23 cellular contexts compared by ENCODE assay signal in the genomic region with DNA sequence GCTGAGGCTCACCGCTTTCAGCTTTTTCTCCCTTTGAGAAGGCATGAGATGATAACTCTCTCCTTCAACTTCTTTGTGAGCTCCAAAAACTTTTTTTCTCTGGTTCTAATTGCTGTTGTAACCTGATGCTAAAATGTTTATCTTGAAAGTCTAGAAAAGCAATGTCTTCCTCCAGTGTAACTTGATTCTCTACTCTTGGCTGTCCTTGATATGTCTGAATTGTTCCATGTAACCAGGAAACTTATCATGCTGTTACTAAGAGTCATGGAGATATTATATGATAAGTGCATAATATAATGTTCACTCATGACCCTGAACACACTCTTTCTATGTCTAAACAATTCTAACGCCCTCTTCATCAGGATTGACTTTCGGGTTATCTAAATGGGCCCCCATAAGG.
A peak's percentile ranks its signal among the peaks of the same experiment; 100 is the strongest.
DNase-seq lines count a peak whose midpoint lies in the region; ATAC-seq and TF ChIP-seq lines count a peak whose summit lies in the region.
"Had no signal": no experiment of that assay in that cellular context is flagged by ENCODE, and none has a peak within 500 bp of the region (broad histone marks: within the 10 kb centered on the region; RNA-seq: fewer than 3 reads in every experiment).

No MANE protein-coding gene starts in this region.

- peak overlapping the region; percentile 10 for H3K27ac Mint-ChIP-seq in mesothelial cell of epicardium
- H3K27ac Mint-ChIP-seq: activated naive CD4-positive, alpha-beta T cell treated with anti-CD3 and anti-CD28 coated beads, Interleukin-2, amount 50 U/mL, for 72 hours; CD4-positive, CD25-positive, alpha-beta regulatory T cell; naive thymus-derived CD8-positive, alpha-beta T cell; progenitor cell of endocrine pancreas; stimulated activated naive B cell treated with anti-CD40 and anti-IgM and Interleukin-4, amounts not matched to agents 10 μg/mL and 1 μg/mL and 100 μg/mL, for 72 hours had no signal

- intact Hi-C loops in Right ventricle myocardium inferior (cut with DNase I) = no loop called here

- H3K4me3 ChIP-seq in choroid plexus epithelial cell (ENCODE audit: low read depth, low read length) (no peak overlapping the region), BE2C (ENCODE audit: low read depth, low read length) (no peak overlapping the region)
- H3K4me3 ChIP-seq: GM12878 had no signal

- no peaks in the 10 kb centered on the region for H3K4me1 ChIP-seq in BE2C

- TF ChIP-seq CTCF in choroid plexus epithelial cell (conservative IDR thresholded peaks at IDR 0.05; ENCODE audit: low read depth, low read length) = no peak
- no peak for TF ChIP-seq CTCF in mesothelial cell of epicardium (IDR thresholded peaks at IDR 0.05; ENCODE audit: unreplicated experiment)
- TF ChIP-seq CTCF in BE2C (IDR thresholded peaks at IDR 0.05; ENCODE audit: low read depth, low read length) = no peak

- no peaks in the 10 kb centered on the region for H3K36me3 Mint-ChIP-seq in mesothelial cell of epicardium
- H3K36me3 Mint-ChIP-seq: naive thymus-derived CD8-positive, alpha-beta T cell had no signal

- DNase-seq in EH (ENCODE audit: low read depth) (peak; percentile 57), OCI-M1 (lab: John Stamatoyannopoulos, UW) (peak; percentile 40), choroid plexus epithelial cell (ENCODE audit: low read depth) (peak; percentile 83), mesothelial cell of epicardium (ENCODE audit: low spot score in 2 of 2, unreplicated experiment in 2 of 2) (no peak), Kasumi-1 (lab: John Stamatoyannopoulos, UW) (no peak), Right ventricle myocardium inferior (ENCODE audit: missing footprints) (no peak), SW 1271 (lab: John Stamatoyannopoulos, UW) (no peak), BE2C (no peak)
- DNase-seq: activated CD4-positive, alpha-beta T cell treated with anti-CD3 and anti-CD28 coated beads for 4 hours; CD4-positive, CD25-positive, alpha-beta regulatory T cell; DMS153; KBM-7; mesendoderm; MV-4-11; naive thymus-derived CD8-positive, alpha-beta T cell; NCI-H1694 treated with DMSO at 0.1 percent for 48 hours; NCI-H446 treated with DMSO at 0.1 percent for 48 hours; RPMI8226; stimulated activated CD4-positive, alpha-beta T cell treated with anti-CD3 and anti-CD28 coated beads, Interleukin-1b, Interleukin-23, amount 100 ng/mL, for 48 hours; stimulated activated naive B cell treated with anti-CD40 and anti-IgM and Interleukin-4, amounts not matched to agents 10 μg/mL and 1 μg/mL and 100 μg/mL, for 72 hours had no signal

- no peaks in the 10 kb centered on the region for H3K36me3 ChIP-seq in BE2C

- peaks cover 6% of the 10 kb centered on the region for H3K4me1 Mint-ChIP-seq in mesothelial cell of epicardium

- peaks cover 4% of the 10 kb centered on the region for H3K27me3 ChIP-seq in BE2C

- no peaks in the 10 kb centered on the region; the same call in 1 of the 2 replicates for H3K9me3 ChIP-seq in BE2C

- H3K27me3 Mint-ChIP-seq in mesothelial cell of epicardium (ENCODE audit: low read depth) = peaks cover under 1% of the 10 kb centered on the region
- H3K27me3 Mint-ChIP-seq: CD4-positive, CD25-positive, alpha-beta regulatory T cell had no signal

- H3K9me3 Mint-ChIP-seq in mesothelial cell of epicardium = peaks cover 6% of the 10 kb centered on the region
- H3K9me3 Mint-ChIP-seq: naive thymus-derived CD8-positive, alpha-beta T cell; stimulated activated naive B cell treated with anti-CD40 and anti-IgM and Interleukin-4, amounts not matched to agents 10 μg/mL and 1 μg/mL and 100 μg/mL, for 72 hours had no signal

- no peak overlapping the region for H3K4me3 Mint-ChIP-seq in mesothelial cell of epicardium
- H3K4me3 Mint-ChIP-seq: CD4-positive, CD25-positive, alpha-beta regulatory T cell; naive thymus-derived CD8-positive, alpha-beta T cell; stimulated activated naive B cell treated with anti-CD40 and anti-IgM and Interleukin-4, amounts not matched to agents 10 μg/mL and 1 μg/mL and 100 μg/mL, for 72 hours had no signal

- ATAC-seq in Right ventricle myocardium inferior = no peak
- ATAC-seq: activated naive CD4-positive, alpha-beta T cell treated with anti-CD3 and anti-CD28 coated beads, Interleukin-2, amount 50 U/mL, for 72 hours; GM12878; naive thymus-derived CD8-positive, alpha-beta T cell; stimulated activated naive B cell treated with anti-CD40 and anti-IgM and Interleukin-4, amounts not matched to agents 10 μg/mL and 1 μg/mL and 100 μg/mL, for 72 hours had no signal

Comparison
In these comparisons a context has a peak if more than half of its experiments do, and no peak if none do; other contexts are left out.
1. DNase-seq: peak in EH (single experiment), OCI-M1 (single experiment) and choroid plexus epithelial cell (single experiment); none in mesothelial cell of epicardium (0 of 2), Kasumi-1 (0 of 2), Right ventricle myocardium inferior (single experiment), SW 1271 (0 of 2) and BE2C (single experiment).